10 cellular contexts compared by ENCODE assay signal in genomic region chr14:105581551-105582341, GRCh38. TPM values are rescaled to one million over a fixed set of nuclear protein-coding genes. Genes with fewer than 3 reads are reported as not detected.
A peak's percentile ranks its signal among the peaks of the same experiment; 100 is the strongest.
DNase-seq lines count a peak whose midpoint lies in the region; ATAC-seq and TF ChIP-seq lines count a peak whose summit lies in the region.
"Had no signal": no experiment of that assay in that cellular context is flagged by ENCODE, and none has a peak within 500 bp of the region (broad histone marks: within the 10 kb centered on the region; RNA-seq: fewer than 3 reads in every experiment).

No MANE protein-coding gene starts in this region.

- peak overlapping the region; percentile 37; the same call in 1 of the 2 replicates for H3K4me2 ChIP-seq in OCI-LY1 (ENCODE audit: low read length)
- H3K4me2 ChIP-seq: PC-9 had no signal

- no peak overlapping the region for H3K4me3 ChIP-seq in OCI-LY1 (ENCODE audit: low read depth, low read length, poor library complexity, severe bottlenecking)
- H3K4me3 ChIP-seq in lower lobe of right lung: no peak overlapping the region
- H3K4me3 ChIP-seq: PC-9 had no signal

- H3K79me2 ChIP-seq in OCI-LY1 (ENCODE audit: insufficient read depth, low read length): no peaks in the 10 kb centered on the region

- TF ChIP-seq CTCF in OCI-LY1 (IDR thresholded peaks at IDR 0.05; ENCODE audit: low read length) (no peak), lower lobe of right lung (IDR thresholded peaks at IDR 0.05) (no peak)

- peak overlapping the region; percentile 44 for H3K9ac ChIP-seq in OCI-LY1 (ENCODE audit: low read length)

- H3K27me3 ChIP-seq in OCI-LY1 (ENCODE audit: insufficient read depth, low read length) (no peaks in the 10 kb centered on the region), lower lobe of right lung (ENCODE audit: low read depth) (no peaks in the 10 kb centered on the region)

- H3F3A ChIP-seq in OCI-LY1 (ENCODE audit: insufficient read depth, low read length): no peaks in the 10 kb centered on the region

- peak; percentile 48 for ATAC-seq in GM18909 (IDR thresholded peaks at IDR 0.05; ENCODE audit: poor library complexity, unreplicated experiment)
- peak; percentile 32 for ATAC-seq in HG02588 (IDR thresholded peaks at IDR 0.05; ENCODE audit: unreplicated experiment)
- no peak for ATAC-seq in lower lobe of right lung

- H3K4me1 ChIP-seq in OCI-LY1 (ENCODE audit: insufficient read depth, low read length, severe bottlenecking) (peaks cover 68% of the 10 kb centered on the region), lower lobe of right lung (no peaks in the 10 kb centered on the region)

- peak overlapping the region; percentile 86 for H3K27ac ChIP-seq in OCI-LY1 (ENCODE audit: low read depth, low read length, poor library complexity, severe bottlenecking)
- no peak overlapping the region for H3K27ac ChIP-seq in lower lobe of right lung
- H3K27ac ChIP-seq: PC-9 had no signal

- H3K9me3 ChIP-seq in OCI-LY1 (ENCODE audit: low read length) (no peaks in the 10 kb centered on the region), lower lobe of right lung (no peaks in the 10 kb centered on the region)

- H4K20me1 ChIP-seq in OCI-LY1 (ENCODE audit: insufficient read depth, low read length): no peaks in the 10 kb centered on the region

- H2AFZ ChIP-seq in OCI-LY1 (ENCODE audit: low read length): no peak overlapping the region
- H2AFZ ChIP-seq: PC-9 had no signal

- DNase-seq in retina (peak; percentile 8), hepatic stellate cell (ENCODE audit: low spot score) (no peak), SIG-M5 treated with dmso at 0.1 percent for 504 hours (lab: John Stamatoyannopoulos, UW; ENCODE audit: unreplicated experiment) (no peak), globus pallidus (ENCODE audit: low spot score) (no peak), lower lobe of right lung (no peak)
- DNase-seq: activated CD4-positive, CD25-positive, alpha-beta regulatory T cell had no signal

- H3K36me3 ChIP-seq in OCI-LY1 (ENCODE audit: insufficient read depth, low read length) (no peaks in the 10 kb centered on the region; the same call in 1 of the 2 replicates), lower lobe of right lung (no peaks in the 10 kb centered on the region)

- intact Hi-C loops in lower lobe of right lung (cut with DNase I): loop anchor here (10.0 kb wide), 1 partner anchor 123 kb away; no protein-coding TSS in a partner anchor

- no peaks in the 10 kb centered on the region for H3K9me2 ChIP-seq in OCI-LY1 (ENCODE audit: low read depth, low read length)

RNA-seq across cellular contexts. Expression of gene TMEM121, which starts 55.4 kb away (rescaled TPM):
- total RNA-seq in lower lobe of right lung: 3.0 TPM

Comparison
In these comparisons a context has a peak if more than half of its experiments do, and no peak if none do; other contexts are left out.
1. ATAC-seq: peak in GM18909 (single experiment) and HG02588 (single experiment); none in lower lobe of right lung (0 of 2).